ENCODE assay signal across 8 cellular contexts in the genomic region with DNA sequence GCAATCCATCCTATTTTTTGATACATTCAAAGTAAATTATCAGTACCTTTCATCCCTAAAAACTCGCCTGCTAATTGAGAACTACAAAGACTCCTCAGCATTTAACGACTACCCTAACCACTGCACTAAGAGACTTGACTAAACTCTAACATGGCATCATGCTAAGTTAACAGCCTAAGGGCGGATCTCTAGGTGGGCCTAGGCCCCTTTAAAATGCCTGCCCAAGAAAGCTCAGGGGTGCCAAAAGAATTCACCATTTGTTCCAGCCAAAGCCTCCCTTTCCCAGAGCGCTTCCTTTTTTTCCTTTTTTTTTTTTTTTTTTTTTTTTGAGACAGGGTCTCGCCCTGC. TPM values are rescaled to one million over a fixed set of nuclear protein-coding genes. Genes with fewer than 3 reads are reported as not detected.
A peak's percentile ranks its signal among the peaks of the same experiment; 100 is the strongest.
DNase-seq lines count a peak whose midpoint lies in the region; ATAC-seq, FAIRE-seq and TF ChIP-seq lines count a peak whose summit lies in the region.

No MANE protein-coding gene starts in this region.

- no peak for DNase-seq in erythroblast (lab: John Stamatoyannopoulos, UW)
- DNase-seq in osteocyte (ENCODE audit: extremely low spot score, unreplicated experiment) = no peak
- DNase-seq in stimulated activated naive CD4-positive, alpha-beta T cell (lab: John Stamatoyannopoulos, UW) = no peak
- DNase-seq in NCI-H510A treated with DMSO at 0.1 percent for 48 hours (lab: John Stamatoyannopoulos, UW) = no peak
- no peak for DNase-seq in frontal cortex (ENCODE audit: low spot score in 2 of 2)
- no peak for DNase-seq in kidney tubule cell (ENCODE audit: low spot score)

- H3K9ac ChIP-seq in OCI-LY3 (ENCODE audit: low read length) = peak overlapping the region; percentile 77

- peak overlapping the region; percentile 62 for H3K4me2 ChIP-seq in OCI-LY3 (ENCODE audit: low read length)

- H3K9me3 ChIP-seq in OCI-LY3 (ENCODE audit: insufficient read depth, low read length) = no peaks in the 10 kb centered on the region

- no peaks in the 10 kb centered on the region for H3K36me3 ChIP-seq in OCI-LY3 (replicated peaks; ENCODE audit: low read depth, low read length)

- peaks cover 14% of the 10 kb centered on the region for H3K4me1 ChIP-seq in OCI-LY3 (ENCODE audit: low read length)

- ATAC-seq in GM21528 (IDR thresholded peaks at IDR 0.05; ENCODE audit: low FRiP score, unreplicated experiment) = peak; percentile 16

- no peaks in the 10 kb centered on the region for H3K9me3 Mint-ChIP-seq in osteocyte (ENCODE audit: unreplicated experiment)

- peak overlapping the region; percentile 82 for H2AFZ ChIP-seq in OCI-LY3 (ENCODE audit: low read depth, low read length)

- H3K27ac Mint-ChIP-seq in osteocyte (ENCODE audit: unreplicated experiment) = peak overlapping the region; percentile 91

- no peaks in the 10 kb centered on the region for H3K27me3 ChIP-seq in OCI-LY3 (ENCODE audit: low read depth, low read length)

- H3K79me2 ChIP-seq in OCI-LY3 (ENCODE audit: low read length) = peaks cover 20% of the 10 kb centered on the region

- peak overlapping the region; percentile 64 for H3K27ac ChIP-seq in OCI-LY3 (ENCODE audit: low read length)

- H3K4me3 ChIP-seq in OCI-LY3 (ENCODE audit: low read length) = peak overlapping the region; percentile 78

- peaks cover 16% of the 10 kb centered on the region for H3K4me1 Mint-ChIP-seq in osteocyte (ENCODE audit: unreplicated experiment)

- peak; percentile 70 for TF ChIP-seq POLR2A in erythroblast (IDR thresholded peaks at IDR 0.05; ENCODE audit: low read length)

- FAIRE-seq in frontal cortex (lab: Jason Lieb, UNC) = no peak

- TF ChIP-seq CTCF in OCI-LY3 (IDR thresholded peaks at IDR 0.05; ENCODE audit: low read depth, low read length) (no peak), osteocyte (IDR thresholded peaks at IDR 0.05) (no peak)

- no peaks in the 10 kb centered on the region for H3K36me3 Mint-ChIP-seq in osteocyte (ENCODE audit: unreplicated experiment)

- no peaks in the 10 kb centered on the region for H4K20me1 ChIP-seq in OCI-LY3 (ENCODE audit: insufficient read depth, low read length)

- H3K4me3 Mint-ChIP-seq in osteocyte (ENCODE audit: unreplicated experiment) = peak overlapping the region; percentile 94

- H3K27me3 Mint-ChIP-seq in osteocyte (ENCODE audit: unreplicated experiment) = no peaks in the 10 kb centered on the region

RNA-seq across cellular contexts. Expression of gene NEK4, which starts 0.6 kb away (rescaled TPM):
- total RNA-seq in osteocyte (17.3 and 23.1 TPM in 2 replicates), frontal cortex (53.4 TPM)

RNA-seq across cellular contexts. Expression of gene ITIH1, which starts 6.1 kb away (rescaled TPM):
- total RNA-seq in osteocyte (not detected in 2 replicates), frontal cortex (not detected)

RNA-seq across cellular contexts. Expression of gene ITIH3, which starts 23.3 kb away (rescaled TPM):
- total RNA-seq in osteocyte (0.59 and 0.78 TPM in 2 replicates), frontal cortex (not detected)

RNA-seq across cellular contexts. Expression of gene ITIH4, which starts 59.2 kb away (rescaled TPM):
- total RNA-seq in osteocyte = 7.1 and 7.2 TPM in 2 replicates
- total RNA-seq in frontal cortex = 6.1 TPM
